ENCODE assay signal across 1 cellular context in genomic region chr9:131583836-131584555, GRCh38.
TF ChIP-seq lines count a peak whose summit lies in the region.

No MANE protein-coding gene starts in this region.

TF ChIP-seq in SK-N-SH, 30 proteins besides CTCF, POLR2A, EP300 and RAD21:
- TF ChIP-seq JUND (IDR thresholded peaks at IDR 0.05) (no peak), MEF2A (IDR thresholded peaks at IDR 0.05; ENCODE audit: borderline replicate concordance, low read depth) (no peak), POLR2AphosphoS5 (IDR thresholded peaks at IDR 0.05; ENCODE audit: low read depth, low read length) (no peak), TCF12 (IDR thresholded peaks at IDR 0.05) (no peak)
